ENCODE assay signal across 8 cellular contexts in the genomic region with DNA sequence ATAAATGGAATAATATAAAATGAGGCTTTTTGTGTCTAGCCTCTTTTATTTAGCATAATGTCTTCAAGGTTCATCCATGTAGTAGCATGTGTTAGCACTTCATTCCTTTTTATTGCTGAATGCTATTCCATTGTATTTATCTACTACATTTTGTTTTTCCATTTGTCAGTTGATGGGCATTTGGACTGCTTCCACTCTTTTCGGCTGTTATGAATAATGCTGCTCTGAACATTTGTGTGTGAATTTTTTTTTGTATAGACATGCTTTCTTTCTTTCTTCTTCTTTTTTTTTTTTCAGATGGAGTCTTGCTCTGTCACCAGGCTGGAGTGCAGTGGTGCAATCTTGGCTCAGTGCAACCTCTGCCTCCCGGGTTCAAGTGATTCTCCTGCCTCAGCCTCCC. TPM values are rescaled to one million over a fixed set of nuclear protein-coding genes. Genes with fewer than 3 reads are reported as not detected.
DNase-seq lines count a peak whose midpoint lies in the region; ATAC-seq and TF ChIP-seq lines count a peak whose summit lies in the region.
"Not testable (repeated sequence)": the region's sequence is repeated elsewhere in the genome, so short reads cannot be mapped to it uniquely, and the experiment has no call there.

No MANE protein-coding gene starts in this region.

- ATAC-seq in activated CD8-positive, alpha-beta T cell treated with anti-CD3 and anti-CD28 coated beads for 36 hours; left lung; stimulated activated naive CD8-positive, alpha-beta T cell treated with anti-CD3 and anti-CD28 coated beads, Interleukin-15, amount 100 ng/mL, for 72 hours: not testable (repeated sequence)

- not testable (repeated sequence) for DNase-seq in activated CD8-positive, alpha-beta T cell treated with anti-CD3 and anti-CD28 coated beads for 36 hours; ascending aorta (ENCODE audit: low spot score in 2 of 2); epithelial cell of prostate (ENCODE audit: low read depth, low spot score); left lung; osteocyte (ENCODE audit: extremely low spot score, unreplicated experiment); stimulated activated naive CD8-positive, alpha-beta T cell treated with anti-CD3 and anti-CD28 coated beads, Interleukin-15, amount 100 ng/mL, for 72 hours

- H3K9me3 ChIP-seq in HUES48 (ENCODE audit: control insufficient read depth, insufficient read depth, low read length); ascending aorta; left lung: not testable (repeated sequence)

- POLR2A ChIA-PET in activated CD8-positive, alpha-beta T cell treated with anti-CD3 and anti-CD28 coated beads for 36 hours (lab: Charles Lee), result interaction anchor here (0.7 to 2.2 kb wide), 4 partner anchors 8 to 260 kb away, joined by 3 to 11 read pairs (median 3); no protein-coding TSS in a partner anchor

- H3K4me1 Mint-ChIP-seq in activated CD8-positive, alpha-beta T cell treated with anti-CD3 and anti-CD28 coated beads for 36 hours (ENCODE audit: low read depth), result peaks cover 60% of the 10 kb centered on the region
- H3K4me1 Mint-ChIP-seq in osteocyte (ENCODE audit: unreplicated experiment), result peaks cover 54% of the 10 kb centered on the region
- H3K4me1 Mint-ChIP-seq in stimulated activated naive CD8-positive, alpha-beta T cell treated with anti-CD3 and anti-CD28 coated beads, Interleukin-15, amount 100 ng/mL, for 72 hours, result peaks cover 83% of the 10 kb centered on the region

- H3K36me3 ChIP-seq in HUES48 (ENCODE audit: control insufficient read depth, insufficient read depth, low read length); ascending aorta: not testable (repeated sequence)
- H3K36me3 ChIP-seq in left lung, result peaks cover 0 to 16% of the 10 kb centered on the region in 2 donors

- intact Hi-C loops in activated CD8-positive, alpha-beta T cell treated with anti-CD3 and anti-CD28 coated beads for 36 hours (cut with micrococcal nuclease); ascending aorta (cut with DNase I); left lung (cut with DNase I): not testable (repeated sequence)

- peaks cover 42% of the 10 kb centered on the region for H3K36me3 Mint-ChIP-seq in activated CD8-positive, alpha-beta T cell treated with anti-CD3 and anti-CD28 coated beads for 36 hours (ENCODE audit: low read depth)
- H3K36me3 Mint-ChIP-seq in osteocyte (ENCODE audit: unreplicated experiment), result not testable (repeated sequence)

- 0 out of 2 replicates have a peak overlapping the region, but pooled peaks have one; percentile 40 for H3K9ac ChIP-seq in HUES48 (ENCODE audit: low read depth, low read length)

- H3K27ac ChIP-seq in 22Rv1 (peak overlapping the region; percentile 74), HUES48 (ENCODE audit: low read depth, low read length) (peak overlapping the region; percentile 93), ascending aorta (peak overlapping the region; percentile 90 to 91), epithelial cell of prostate (peak overlapping the region; percentile 67), left lung (peak overlapping the region; percentile 79 to 83)

- not testable (repeated sequence) for H3K9me3 Mint-ChIP-seq in activated CD8-positive, alpha-beta T cell treated with anti-CD3 and anti-CD28 coated beads for 36 hours; osteocyte (ENCODE audit: unreplicated experiment); stimulated activated naive CD8-positive, alpha-beta T cell treated with anti-CD3 and anti-CD28 coated beads, Interleukin-15, amount 100 ng/mL, for 72 hours

- H3K27ac Mint-ChIP-seq in activated CD8-positive, alpha-beta T cell treated with anti-CD3 and anti-CD28 coated beads for 36 hours, result peak overlapping the region; percentile 55
- H3K27ac Mint-ChIP-seq in osteocyte (ENCODE audit: unreplicated experiment), result peak overlapping the region; percentile 89
- H3K27ac Mint-ChIP-seq in stimulated activated naive CD8-positive, alpha-beta T cell treated with anti-CD3 and anti-CD28 coated beads, Interleukin-15, amount 100 ng/mL, for 72 hours, result peak overlapping the region in 1 of 2 donors; percentile 85

- TF ChIP-seq CTCF in 22Rv1 (IDR thresholded peaks at IDR 0.05); activated CD8-positive, alpha-beta T cell treated with anti-CD3 and anti-CD28 coated beads for 36 hours (IDR thresholded peaks at IDR 0.05); ascending aorta (IDR thresholded peaks at IDR 0.05); left lung (IDR thresholded peaks at IDR 0.05); osteocyte (IDR thresholded peaks at IDR 0.05): not testable (repeated sequence)

- H3K4me3 Mint-ChIP-seq in activated CD8-positive, alpha-beta T cell treated with anti-CD3 and anti-CD28 coated beads for 36 hours, result peak overlapping the region; percentile 56
- not testable (repeated sequence) for H3K4me3 Mint-ChIP-seq in osteocyte (ENCODE audit: unreplicated experiment)
- H3K4me3 Mint-ChIP-seq in stimulated activated naive CD8-positive, alpha-beta T cell treated with anti-CD3 and anti-CD28 coated beads, Interleukin-15, amount 100 ng/mL, for 72 hours, result peak overlapping the region; percentile 30 to 61

- peaks cover 74% of the 10 kb centered on the region for H3K4me1 ChIP-seq in HUES48 (ENCODE audit: control insufficient read depth, insufficient read depth, low read length)
- peaks cover 26 to 78% of the 10 kb centered on the region in 2 donors for H3K4me1 ChIP-seq in ascending aorta
- peaks cover 38 to 96% of the 10 kb centered on the region in 2 donors for H3K4me1 ChIP-seq in left lung

- not testable (repeated sequence) for H3K27me3 ChIP-seq in HUES48 (ENCODE audit: control insufficient read depth, insufficient read depth, low read length); ascending aorta; left lung

- H3K4me3 ChIP-seq in HUES48 (ENCODE audit: low read depth, low read length); ascending aorta; left lung: not testable (repeated sequence)

- H3K27me3 Mint-ChIP-seq in activated CD8-positive, alpha-beta T cell treated with anti-CD3 and anti-CD28 coated beads for 36 hours; osteocyte (ENCODE audit: unreplicated experiment); stimulated activated naive CD8-positive, alpha-beta T cell treated with anti-CD3 and anti-CD28 coated beads, Interleukin-15, amount 100 ng/mL, for 72 hours: not testable (repeated sequence)

- CTCF ChIA-PET in activated CD8-positive, alpha-beta T cell treated with anti-CD3 and anti-CD28 coated beads for 36 hours (lab: Charles Lee), result not testable (repeated sequence)

RNA-seq across cellular contexts. Expression of gene HK1, which starts 50.6 kb away (rescaled TPM):
- 100 to 1,000 TPM; 314 to 325 TPM for total RNA-seq in activated CD8-positive, alpha-beta T cell treated with anti-CD3 and anti-CD28 coated beads for 36 hours
- total RNA-seq in ascending aorta, result 128 TPM
- 100 to 1,000 TPM in 1 of 2 donors, 10 to 100 TPM in 1; 88.8 to 126 TPM for total RNA-seq in left lung
- total RNA-seq in osteocyte, result 59.4 and 61.3 TPM in 2 replicates
